17 cellular contexts compared by ENCODE assay signal in genomic region chr14:92443167-92443566, GRCh38.
DNase-seq lines count a peak whose midpoint lies in the region; ATAC-seq and TF ChIP-seq lines count a peak whose summit lies in the region.
"Had no signal": no experiment of that assay in that cellular context is flagged by ENCODE, and none has a peak within 500 bp of the region (broad histone marks: within the 10 kb centered on the region; RNA-seq: fewer than 3 reads in every experiment).

No MANE protein-coding gene starts in this region.

- H3K27me3 Mint-ChIP-seq in neural crest cell (ENCODE audit: low read depth) = no peaks in the 10 kb centered on the region

- ATAC-seq in sciatic nerve = peak; percentile 59
- ATAC-seq: GM23338 had no signal

- no peaks in the 10 kb centered on the region for H3K4me1 Mint-ChIP-seq in neural crest cell
- H3K4me1 Mint-ChIP-seq: GM23338 had no signal

- CTCF ChIA-PET in HEK293T (lab: Yijun Ruan, JAX) = no interaction called here

- in situ Hi-C loops in KBM-7 (cut with MboI; ENCODE audit: low pct_unique_long_range_greater_than_20kb, low sequenced_read_pairs) = no loop called here

- DNase-seq in globus pallidus (ENCODE audit: low spot score) (peak; percentile 12), neural crest cell (ENCODE audit: low read depth, low spot score) (no peak), sciatic nerve (ENCODE audit: low spot score) (no peak), MV-4-11 (lab: John Stamatoyannopoulos, UW) (no peak), KBM-7 (no peak), HEK293T (ENCODE audit: extremely low spot score) (no peak), Ammon's horn (ENCODE audit: low spot score) (no peak)
- DNase-seq: BE2C; CD4-positive, alpha-beta memory T cell; DMS153; DMS79; GDM1; HCEC 1CT; HFFc6; IMR-90 had no signal

- no peaks in the 10 kb centered on the region for H3K9me3 Mint-ChIP-seq in neural crest cell
- H3K9me3 Mint-ChIP-seq: CD4-positive, alpha-beta memory T cell; HFFc6 had no signal

- no peaks in the 10 kb centered on the region for H3K36me3 Mint-ChIP-seq in neural crest cell (ENCODE audit: low read depth)
- H3K36me3 Mint-ChIP-seq: CD4-positive, alpha-beta memory T cell had no signal

- POLR2A ChIA-PET in HEK293T (lab: Yijun Ruan, JAX) = no interaction called here

- no peak for TF ChIP-seq CTCF in neural crest cell (conservative IDR thresholded peaks at IDR 0.05)

- H3K27ac Mint-ChIP-seq in neural crest cell (ENCODE audit: unreplicated experiment) = peak overlapping the region; percentile 6
- H3K27ac Mint-ChIP-seq: CD4-positive, alpha-beta memory T cell; GM23338; HFFc6 had no signal

- H3K4me3 Mint-ChIP-seq in neural crest cell = no peak overlapping the region
- H3K4me3 Mint-ChIP-seq: CD14-positive monocyte; CD4-positive, alpha-beta memory T cell; GM23338; HFFc6 had no signal

- intact Hi-C loops in sciatic nerve (cut with DNase I) = no loop called here

TF ChIP-seq in HEK293T, 16 proteins besides CTCF, POLR2A, EP300 and RAD21:
- TF ChIP-seq FOXA1 (IDR thresholded peaks at IDR 0.05) (no peak), SP1 (IDR thresholded peaks at IDR 0.05) (no peak), FOXK2 (IDR thresholded peaks at IDR 0.05) (no peak), BHLHE40 (IDR thresholded peaks at IDR 0.05; ENCODE audit: borderline replicate concordance) (no peak), TARDBP (IDR thresholded peaks at IDR 0.05) (no peak), LEF1 (IDR thresholded peaks at IDR 0.05; ENCODE audit: borderline replicate concordance) (no peak), CTBP1 (IDR thresholded peaks at IDR 0.05; ENCODE audit: borderline replicate concordance) (no peak), ELF4 (IDR thresholded peaks at IDR 0.05) (no peak)
TF ChIP-seq in HEK293T: peak in this region for 0.
